ENCODE assay signal across 9 cellular contexts in the genomic region with DNA sequence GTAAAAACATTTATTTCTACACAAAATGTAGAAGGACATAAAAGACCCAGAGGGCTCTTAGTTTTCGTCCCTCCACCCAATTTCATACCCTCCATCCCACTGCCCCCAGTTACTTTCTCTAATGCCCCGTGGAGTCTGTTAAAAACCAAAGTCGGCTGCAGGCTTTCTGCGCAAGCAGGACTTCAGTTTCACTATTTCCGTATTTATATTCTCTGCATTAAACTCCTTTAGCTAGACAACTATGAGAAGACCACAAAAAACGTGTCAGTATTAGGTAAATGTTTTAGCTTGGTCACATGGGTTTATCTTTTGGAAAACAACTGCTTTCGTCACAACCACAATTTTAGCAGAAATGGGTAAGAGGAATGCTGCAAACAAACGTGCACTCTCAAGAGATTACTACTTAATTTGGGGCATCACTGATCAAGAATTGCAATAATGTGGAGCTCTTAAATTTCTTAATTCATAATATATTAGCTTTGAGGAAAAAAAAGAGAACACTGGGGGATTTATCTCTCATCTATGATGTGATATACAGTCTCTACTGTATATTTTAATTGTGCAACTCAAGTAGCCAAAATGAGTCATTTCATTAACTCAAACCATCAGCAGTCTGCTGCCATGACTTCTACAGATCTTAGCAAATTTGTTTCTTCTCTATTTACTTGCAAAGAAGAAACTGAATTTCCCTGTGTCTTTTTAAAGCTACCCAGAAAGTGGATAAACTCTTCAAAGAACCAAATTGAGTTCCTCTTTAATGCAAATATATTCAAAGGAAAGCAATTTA. TPM values are rescaled to one million over a fixed set of nuclear protein-coding genes. Genes with fewer than 3 reads are reported as not detected.
A peak's percentile ranks its signal among the peaks of the same experiment; 100 is the strongest.
DNase-seq lines count a peak whose midpoint lies in the region; ATAC-seq, FAIRE-seq and TF ChIP-seq lines count a peak whose summit lies in the region.
"Had no signal": no experiment of that assay in that cellular context is flagged by ENCODE, and none has a peak within 500 bp of the region (broad histone marks: within the 10 kb centered on the region; RNA-seq: fewer than 3 reads in every experiment).

No MANE protein-coding gene starts in this region.

- H3K9me3 Mint-ChIP-seq in activated naive CD8-positive, alpha-beta T cell treated with anti-CD3 and anti-CD28 coated beads, Interleukin-2, amount 10 ng/mL, durations not matched to agents 7 days and 5 days, result no peaks in the 10 kb centered on the region

- H2AFZ ChIP-seq in GM23248, result peak overlapping the region; percentile 90
- peak overlapping the region; percentile 82 for H2AFZ ChIP-seq in Loucy (ENCODE audit: low read length)

- H3K4me1 Mint-ChIP-seq in activated naive CD8-positive, alpha-beta T cell treated with anti-CD3 and anti-CD28 coated beads, Interleukin-2, amount 10 ng/mL, durations not matched to agents 7 days and 5 days, result peaks cover 24% of the 10 kb centered on the region

- peak overlapping the region; percentile 88 for H3K9ac ChIP-seq in GM23248
- H3K9ac ChIP-seq in Loucy (ENCODE audit: low read depth, low read length, poor library complexity, severe bottlenecking), result peak overlapping the region; percentile 78

- TF ChIP-seq CTCF in Loucy (conservative IDR thresholded peaks at IDR 0.05; ENCODE audit: low read length), result no peak
- TF ChIP-seq CTCF in spleen (IDR thresholded peaks at IDR 0.05 in 8 of 11, conservative IDR thresholded peaks at IDR 0.05 in 3 of 11), result no peak
- no peak for TF ChIP-seq CTCF in D721Med (IDR thresholded peaks at IDR 0.05; ENCODE audit: insufficient read depth, missing control alignments)

- no peaks in the 10 kb centered on the region for H3K27me3 ChIP-seq in GM23248 (replicated peaks; ENCODE audit: insufficient read depth)
- H3K27me3 ChIP-seq in Loucy (ENCODE audit: insufficient read depth, low read length, poor library complexity, severe bottlenecking), result no peaks in the 10 kb centered on the region
- H3K27me3 ChIP-seq in spleen (replicated peaks in 1 of 7), result no peaks in the 10 kb centered on the region

- peak overlapping the region; percentile 89 for H3K4me3 ChIP-seq in GM23248
- H3K4me3 ChIP-seq in Loucy (ENCODE audit: low read length, poor library complexity, severe bottlenecking), result peak overlapping the region; percentile 83
- H3K4me3 ChIP-seq in iPS-11a (ENCODE audit: low read depth, low read length), result peak overlapping the region; percentile 62
- H3K4me3 ChIP-seq in spleen, result peak overlapping the region; percentile 56 to 78 (median 72)

- ATAC-seq in activated naive CD8-positive, alpha-beta T cell treated with anti-CD3 and anti-CD28 coated beads, Interleukin-2, amount 10 ng/mL, durations not matched to agents 7 days and 5 days (ENCODE audit: low read depth), result no peak

- H3K4me2 ChIP-seq in GM23248 (ENCODE audit: unreplicated experiment) (peak overlapping the region; percentile 98), Loucy (ENCODE audit: low read depth, low read length, poor library complexity, severe bottlenecking) (peak overlapping the region; percentile 91)

- H3K9me2 ChIP-seq in GM23248 (ENCODE audit: insufficient read depth) (no peaks in the 10 kb centered on the region), Loucy (replicated peaks; ENCODE audit: low read depth, low read length) (no peaks in the 10 kb centered on the region)

- no peaks in the 10 kb centered on the region for H3K36me3 ChIP-seq in GM23248 (ENCODE audit: low read depth)
- H3K36me3 ChIP-seq in Loucy (ENCODE audit: insufficient read depth, low read length), result no peaks in the 10 kb centered on the region
- H3K36me3 ChIP-seq in spleen, result peaks cover 0 to 4% (median 0%) of the 10 kb centered on the region in 6 donors

- no peak for TF ChIP-seq POLR2A in spleen (IDR thresholded peaks at IDR 0.05)

- WGBS in GM23248 (ENCODE audit: low coverage in 1 of 2, low lambda C conversion rate in 2 of 2, missing lambda C conversion rate in 2 of 2), 2 experiments, result 0 to 1% methylated on average over 8 of the region's 8 CpGs
- 0 to 1% (median 0%) methylated on average over 8 of the region's 8 CpGs for WGBS in spleen, 5 donors

- in situ Hi-C loops in GM23248 (cut with MboI), result no loop called here

- H3F3A ChIP-seq in GM23248 (ENCODE audit: insufficient read depth) (peaks cover 21% of the 10 kb centered on the region), Loucy (ENCODE audit: low read depth) (no peaks in the 10 kb centered on the region)

- no peaks in the 10 kb centered on the region for H3K36me3 Mint-ChIP-seq in activated naive CD8-positive, alpha-beta T cell treated with anti-CD3 and anti-CD28 coated beads, Interleukin-2, amount 10 ng/mL, durations not matched to agents 7 days and 5 days

- H3K27ac Mint-ChIP-seq in activated naive CD8-positive, alpha-beta T cell treated with anti-CD3 and anti-CD28 coated beads, Interleukin-2, amount 10 ng/mL, durations not matched to agents 7 days and 5 days, result peak overlapping the region; percentile 96

- peaks cover 4% of the 10 kb centered on the region for H3K27me3 Mint-ChIP-seq in activated naive CD8-positive, alpha-beta T cell treated with anti-CD3 and anti-CD28 coated beads, Interleukin-2, amount 10 ng/mL, durations not matched to agents 7 days and 5 days

- DNase-seq in DMS53 (lab: John Stamatoyannopoulos, UW), result peak; percentile 25
- no peak for DNase-seq in DMS53 treated with DMSO at 0.1 percent for 48 hours (lab: John Stamatoyannopoulos, UW; ENCODE audit: unreplicated experiment)
- peak; percentile 76 for DNase-seq in GM23248
- DNase-seq in activated naive CD8-positive, alpha-beta T cell treated with anti-CD3 and anti-CD28 coated beads, Interleukin-2, amount 10 ng/mL, durations not matched to agents 7 days and 5 days, result no peak
- no peak for DNase-seq in spleen
- DNase-seq in D721Med (ENCODE audit: insufficient read length, low spot score), result no peak

- H3K9me3 ChIP-seq in GM23248 (ENCODE audit: low read depth), result no peaks in the 10 kb centered on the region
- H3K9me3 ChIP-seq in Loucy (ENCODE audit: insufficient read depth, low read depth, low read length), result no peaks in the 10 kb centered on the region
- no peaks in the 10 kb centered on the region for H3K9me3 ChIP-seq in spleen

- H4K20me1 ChIP-seq in GM23248 (ENCODE audit: insufficient read depth) (peaks cover 4% of the 10 kb centered on the region), Loucy (ENCODE audit: insufficient read depth, low read length, poor library complexity, severe bottlenecking) (peaks cover 20% of the 10 kb centered on the region)

- FAIRE-seq in D721Med (lab: Jason Lieb, UNC), result no peak
- FAIRE-seq: A204.1 had no signal

- H3K27ac ChIP-seq in GM23248, result peak overlapping the region; percentile 76
- H3K27ac ChIP-seq in spleen, result peak overlapping the region; percentile 82 to 96 (median 94)

- intact Hi-C loops in spleen (cut with DNase I; ENCODE audit: low total_unique reads), result no loop called here

- H3K79me2 ChIP-seq in GM23248 (ENCODE audit: insufficient read depth) (peaks cover 28% of the 10 kb centered on the region), Loucy (ENCODE audit: insufficient read depth, low read length) (peaks cover 29% of the 10 kb centered on the region)

- peak overlapping the region; percentile 92 for H3K4me3 Mint-ChIP-seq in activated naive CD8-positive, alpha-beta T cell treated with anti-CD3 and anti-CD28 coated beads, Interleukin-2, amount 10 ng/mL, durations not matched to agents 7 days and 5 days

- POLR2A ChIA-PET in activated naive CD8-positive, alpha-beta T cell treated with anti-CD3 and anti-CD28 coated beads, Interleukin-2, amount 10 ng/mL, durations not matched to agents 7 days and 5 days (lab: Charles Lee), result no interaction called here

- H3K4me1 ChIP-seq in GM23248 (ENCODE audit: insufficient read depth) (peaks cover 31% of the 10 kb centered on the region), Loucy (ENCODE audit: insufficient read depth, low read length, poor library complexity, severe bottlenecking) (peaks cover 41% of the 10 kb centered on the region), spleen (peaks cover 27 to 49% (median 32%) of the 10 kb centered on the region in 6 donors)

RNA-seq across cellular contexts. Expression of a gene that starts 0.7 kb away (rescaled TPM):
- 9.2 and 10.9 TPM in 2 replicates for total RNA-seq in GM23248 (2014; rRNA removed; shearing (Covaris generic))
- polyA plus RNA-seq in GM23248 (2016; fragmentation: Nextera tagmentation; extraction: Ambion mirVana) (10.2 and 10.3 TPM in 2 replicates), spleen (1 to 10 TPM; 9.4 to 10.0 (median 9.7) TPM)
- 10 to 100 TPM; 12.3 to 12.4 TPM for total RNA-seq in activated naive CD8-positive, alpha-beta T cell treated with anti-CD3 and anti-CD28 coated beads, Interleukin-2, amount 10 ng/mL, durations not matched to agents 7 days and 5 days
- total RNA-seq in spleen, result 10 to 100 TPM in 2 of 7 donors, 1 to 10 TPM in 5; 6.5 to 10.8 (median 9.3) TPM

Comparison
In these comparisons a context has a peak if more than half of its experiments do, and no peak if none do; other contexts are left out.
1. DNase-seq: peak in DMS53 (single experiment) and GM23248 (single experiment); none in DMS53 treated with DMSO at 0.1 percent for 48 hours (single experiment), activated naive CD8-positive, alpha-beta T cell treated with anti-CD3 and anti-CD28 coated beads, Interleukin-2, amount 10 ng/mL, durations not matched to agents 7 days and 5 days (single experiment), spleen (single experiment) and D721Med (single experiment).
2. Peak in every context shown above with its lines, with median percentiles within 50 percentile points of each other: H3K4me3 ChIP-seq.